In the genomic region with DNA sequence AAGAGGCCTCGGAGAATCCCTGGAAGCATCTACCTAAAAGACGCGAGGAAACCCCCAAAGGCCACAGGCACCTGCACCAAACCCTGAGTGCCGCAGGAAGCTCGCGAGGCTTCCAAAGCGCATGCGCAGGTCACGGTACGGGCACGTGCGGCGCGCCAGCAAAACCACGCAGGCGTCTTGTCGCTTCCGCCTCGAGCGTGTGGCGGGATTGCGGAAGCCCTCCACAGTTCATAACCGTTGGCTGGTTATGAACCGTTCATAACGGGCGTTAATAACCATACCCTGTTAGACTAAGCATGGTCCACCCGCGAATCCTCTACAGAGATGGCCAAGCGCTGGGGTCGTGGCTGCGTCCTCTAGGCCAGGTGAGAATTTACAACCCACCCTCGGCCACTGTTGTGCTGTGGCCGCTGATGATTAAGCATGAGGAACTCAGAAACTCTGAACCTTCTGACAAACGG, we compare ENCODE assay signal across 8 cellular contexts. TPM values are rescaled to one million over a fixed set of nuclear protein-coding genes. Genes with fewer than 3 reads are reported as not detected.
DNase-seq lines count a peak whose midpoint lies in the region; ATAC-seq and TF ChIP-seq lines count a peak whose summit lies in the region.

No MANE protein-coding gene starts in this region.

- intact Hi-C loops in transverse colon (cut with DNase I; ENCODE audit: low total_unique reads) = no loop called here

- peaks cover 28% of the 10 kb centered on the region for H3K4me1 Mint-ChIP-seq in activated T-cell treated with anti-CD3 and anti-CD28 coated beads, Interleukin-2, amount 50 U/mL, for 24 hours (ENCODE audit: low read depth)

- no peaks in the 10 kb centered on the region for H3K27me3 ChIP-seq in transverse colon

- ATAC-seq in GM21619 (IDR thresholded peaks at IDR 0.05; ENCODE audit: unreplicated experiment) = no peak

- no peaks in the 10 kb centered on the region for H3K9me3 Mint-ChIP-seq in activated T-cell treated with anti-CD3 and anti-CD28 coated beads, Interleukin-2, amount 50 U/mL, for 24 hours

- no peaks in the 10 kb centered on the region for H3K27me3 Mint-ChIP-seq in activated T-cell treated with anti-CD3 and anti-CD28 coated beads, Interleukin-2, amount 50 U/mL, for 24 hours

- H3K36me3 ChIP-seq in transverse colon = no peaks in the 10 kb centered on the region

- in situ Hi-C loops in transverse colon (cut with MboI; ENCODE audit: low pct_ligation_motif_present in 1 of 4, low pct_unique_long_range_greater_than_20kb in 1 of 4, low sequenced_read_pairs in 3 of 4) = loop anchor here in 1 of 4 donors (25.0 kb wide), 1 partner anchor 285 kb away; a partner anchor contains a TSS

- H3K27ac ChIP-seq in transverse colon = peak overlapping the region; percentile 11 to 71 (median 42)

- H3K9me3 ChIP-seq in transverse colon = no peaks in the 10 kb centered on the region

- H3K4me1 ChIP-seq in transverse colon = peaks cover 0 to 15% (median 6%) of the 10 kb centered on the region in 4 donors

- TF ChIP-seq POLR2A in transverse colon (IDR thresholded peaks at IDR 0.05) = peak; percentile 5

- WGBS in transverse colon (ENCODE audit: low coverage in 1 of 2), 2 donors = 39 to 67% methylated on average over 22 to 34 of the region's 34 CpGs

- peaks cover 48% of the 10 kb centered on the region for H3K36me3 Mint-ChIP-seq in activated T-cell treated with anti-CD3 and anti-CD28 coated beads, Interleukin-2, amount 50 U/mL, for 24 hours (ENCODE audit: low read depth)

- peak overlapping the region; percentile 46 for H3K4me3 ChIP-seq in fibroblast of pulmonary artery (replicated peaks; ENCODE audit: low read depth, low read length)
- peak overlapping the region in 3 of 4 donors; percentile 22 to 48 (median 31) for H3K4me3 ChIP-seq in transverse colon

- TF ChIP-seq CTCF in fibroblast of pulmonary artery (IDR thresholded peaks at IDR 0.05; ENCODE audit: low read length, missing control alignments) = no peak
- TF ChIP-seq CTCF in transverse colon (IDR thresholded peaks at IDR 0.05) = peak in 1 of 5 experiments; percentile 1

- TF ChIP-seq EP300 in transverse colon (IDR thresholded peaks at IDR 0.05; ENCODE audit: low read depth) = no peak

- peak overlapping the region; percentile 78 for H3K4me3 Mint-ChIP-seq in activated T-cell treated with anti-CD3 and anti-CD28 coated beads, Interleukin-2, amount 50 U/mL, for 24 hours

- peak; percentile 39 for DNase-seq in DMS114 treated with DMSO at 0.1 percent for 48 hours (lab: John Stamatoyannopoulos, UW; ENCODE audit: unreplicated experiment)
- peak; percentile 52 to 79 for DNase-seq in NCI-H1930 (lab: John Stamatoyannopoulos, UW)
- DNase-seq in activated T-cell treated with anti-CD3 and anti-CD28 coated beads, Interleukin-2, amount 50 U/mL, for 24 hours = peak; percentile 84
- peak; percentile 66 for DNase-seq in fibroblast of pulmonary artery (ENCODE audit: low read depth)
- peak; percentile 22 for DNase-seq in putamen (ENCODE audit: low spot score)
- peak; percentile 62 for DNase-seq in transverse colon
- DNase-seq in SKM-1 (lab: John Stamatoyannopoulos, UW; ENCODE audit: unreplicated experiment) = no peak

- H3K27ac Mint-ChIP-seq in activated T-cell treated with anti-CD3 and anti-CD28 coated beads, Interleukin-2, amount 50 U/mL, for 24 hours = peak overlapping the region; percentile 89

RNA-seq across cellular contexts. Expression of a gene that starts 46.4 kb away (rescaled TPM):
- 10 to 100 TPM; 11.9 to 23.9 (median 19.1) TPM for total RNA-seq in transverse colon

RNA-seq across cellular contexts. Expression of a gene that starts 46.9 kb away (rescaled TPM):
- 100 to 1,000 TPM in 3 of 4 donors, 10 to 100 TPM in 1; 77.7 to 294 (median 112) TPM for total RNA-seq in transverse colon
